Comparison of ENCODE assay signal across 1 cellular context in the genomic region with DNA sequence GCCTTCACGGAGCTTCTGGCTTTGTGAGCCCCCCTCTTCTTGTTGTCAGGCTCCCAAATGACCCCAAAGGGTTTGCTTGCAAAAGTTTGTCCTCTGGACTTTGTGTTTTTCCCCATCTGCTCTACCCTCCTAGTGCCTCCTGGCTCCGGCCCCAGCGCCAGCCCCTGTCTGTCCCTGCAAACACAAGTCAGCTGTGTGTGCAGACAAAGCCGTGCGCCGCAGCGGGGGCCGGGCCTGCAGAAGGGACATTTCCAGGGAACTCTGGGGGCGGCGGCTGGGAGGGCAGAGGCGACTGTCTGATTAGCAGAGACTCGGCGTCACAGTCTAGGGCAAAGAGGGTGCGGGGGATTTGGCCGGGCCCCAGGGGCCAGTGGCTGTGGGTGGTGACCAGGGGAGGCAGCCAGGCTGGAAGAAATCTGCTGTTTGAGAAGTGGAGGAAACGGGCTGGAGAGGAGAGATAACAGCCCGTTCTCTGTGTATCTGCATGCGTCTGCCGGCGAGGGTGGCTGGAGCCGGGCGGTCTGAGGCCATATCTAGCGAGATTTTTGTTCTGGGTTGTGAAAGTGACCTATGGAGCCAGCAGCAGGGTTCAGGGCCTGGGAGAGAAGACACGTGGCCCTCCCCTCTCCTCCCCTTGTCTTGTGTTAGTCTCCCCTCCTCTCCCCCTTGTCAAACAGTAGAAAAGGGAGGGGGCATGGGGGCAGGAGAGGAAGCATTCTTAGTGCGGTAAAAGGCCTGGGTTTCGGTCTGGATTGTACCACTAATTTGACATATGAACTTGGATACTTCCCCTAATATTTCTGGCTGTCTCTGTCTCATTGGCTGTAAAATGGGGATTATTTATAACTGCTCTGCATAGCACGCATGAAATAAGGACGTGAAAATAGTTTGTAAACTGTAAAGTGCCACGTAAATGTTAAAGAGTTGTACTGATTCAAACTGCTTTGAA.
TF ChIP-seq lines count a peak whose summit lies in the region.

No MANE protein-coding gene starts in this region.

TF ChIP-seq in HepG2, 621 proteins besides CTCF, POLR2A, EP300 and RAD21 (continued from another document and continues in another):
- TF ChIP-seq ZGPAT (CRISPR knock-in tag; IDR thresholded peaks at IDR 0.05) (peak; percentile 74), GRHL1 (CRISPR knock-in tag; conservative IDR thresholded peaks at IDR 0.05) (no peak), ATF7 (IDR thresholded peaks at IDR 0.05) (no peak), ATF7 (CRISPR knock-in tag; IDR thresholded peaks at IDR 0.05) (no peak; the same call in 1 of the 2 replicates), NFATC3 (CRISPR knock-in tag; IDR thresholded peaks at IDR 0.05) (0 out of 2 replicates have a peak, but pooled peaks have one; percentile 69), ZNF607 (CRISPR knock-in tag; IDR thresholded peaks at IDR 0.05; ENCODE audit: borderline replicate concordance) (no peak), CHD4 (IDR thresholded peaks at IDR 0.05; ENCODE audit: borderline replicate concordance, low read length) (peak; percentile 59), KLF9 (CRISPR knock-in tag; IDR thresholded peaks at IDR 0.05; ENCODE audit: low read depth) (0 out of 2 replicates have a peak, but pooled peaks have one; percentile 62), ZNF746 (CRISPR knock-in tag; IDR thresholded peaks at IDR 0.05) (peak; percentile 48), HNF1A (IDR thresholded peaks at IDR 0.05; ENCODE audit: low read depth) (no peak; the same call in none of the 2 replicates), HNF1A (CRISPR knock-in tag; IDR thresholded peaks at IDR 0.05; ENCODE audit: borderline replicate concordance) (peak; percentile 55; the same call in 1 of the 2 replicates), PLSCR1 (CRISPR knock-in tag; IDR thresholded peaks at IDR 0.05; ENCODE audit: borderline replicate concordance) (no peak), KMT2B (CRISPR knock-in tag; IDR thresholded peaks at IDR 0.05) (peak; percentile 28; the same call in 1 of the 2 replicates), ZNF7 (CRISPR knock-in tag; IDR thresholded peaks at IDR 0.05) (peak; percentile 100), SAP130 (CRISPR knock-in tag; IDR thresholded peaks at IDR 0.05; ENCODE audit: low read depth) (peak; percentile 84), HNRNPL (IDR thresholded peaks at IDR 0.05; ENCODE audit: low read depth, low read length) (peak; percentile 78), GFI1 (CRISPR knock-in tag; IDR thresholded peaks at IDR 0.05; ENCODE audit: borderline replicate concordance) (0 out of 2 replicates have a peak, but pooled peaks have one; percentile 12), TOPORS (CRISPR knock-in tag; IDR thresholded peaks at IDR 0.05) (peak; percentile 81), ZFP91 (CRISPR knock-in tag; IDR thresholded peaks at IDR 0.05; ENCODE audit: borderline replicate concordance) (peak; percentile 74; the same call in 1 of the 2 replicates), ZSCAN21 (CRISPR knock-in tag; IDR thresholded peaks at IDR 0.05; ENCODE audit: borderline replicate concordance) (0 out of 2 replicates have a peak, but pooled peaks have one; percentile 27), ARID5B (CRISPR knock-in tag; IDR thresholded peaks at IDR 0.05) (peak; percentile 38), ZNF230 (CRISPR knock-in tag; IDR thresholded peaks at IDR 0.05) (0 out of 2 replicates have a peak, but pooled peaks have one; percentile 23), HOXA5 (CRISPR knock-in tag; IDR thresholded peaks at IDR 0.05) (peak; percentile 53; the same call in 1 of the 2 replicates)
- TF ChIP-seq, protein P1, sequence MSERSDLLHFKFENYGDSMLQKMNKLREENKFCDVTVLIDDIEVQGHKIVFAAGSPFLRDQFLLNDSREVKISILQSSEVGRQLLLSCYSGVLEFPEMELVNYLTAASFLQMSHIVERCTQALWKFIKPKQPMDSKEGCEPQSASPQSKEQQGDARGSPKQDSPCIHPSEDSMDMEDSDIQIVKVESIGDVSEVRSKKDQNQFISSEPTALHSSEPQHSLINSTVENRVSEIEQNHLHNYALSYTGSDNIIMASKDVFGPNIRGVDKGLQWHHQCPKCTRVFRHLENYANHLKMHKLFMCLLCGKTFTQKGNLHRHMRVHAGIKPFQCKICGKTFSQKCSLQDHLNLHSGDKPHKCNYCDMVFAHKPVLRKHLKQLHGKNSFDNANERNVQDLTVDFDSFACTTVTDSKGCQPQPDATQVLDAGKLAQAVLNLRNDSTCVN (CRISPR knock-in tag; IDR thresholded peaks at IDR 0.05; ENCODE audit: borderline replicate concordance): no peak
- TF ChIP-seq, protein P2, sequence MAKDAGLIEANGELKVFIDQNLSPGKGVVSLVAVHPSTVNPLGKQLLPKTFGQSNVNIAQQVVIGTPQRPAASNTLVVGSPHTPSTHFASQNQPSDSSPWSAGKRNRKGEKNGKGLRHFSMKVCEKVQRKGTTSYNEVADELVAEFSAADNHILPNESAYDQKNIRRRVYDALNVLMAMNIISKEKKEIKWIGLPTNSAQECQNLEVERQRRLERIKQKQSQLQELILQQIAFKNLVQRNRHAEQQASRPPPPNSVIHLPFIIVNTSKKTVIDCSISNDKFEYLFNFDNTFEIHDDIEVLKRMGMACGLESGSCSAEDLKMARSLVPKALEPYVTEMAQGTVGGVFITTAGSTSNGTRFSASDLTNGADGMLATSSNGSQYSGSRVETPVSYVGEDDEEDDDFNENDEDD (CRISPR knock-in tag; IDR thresholded peaks at IDR 0.05; ENCODE audit: borderline replicate concordance): 0 out of 2 replicates have a peak, but pooled peaks have one; percentile 23
- TF ChIP-seq, protein P3, sequence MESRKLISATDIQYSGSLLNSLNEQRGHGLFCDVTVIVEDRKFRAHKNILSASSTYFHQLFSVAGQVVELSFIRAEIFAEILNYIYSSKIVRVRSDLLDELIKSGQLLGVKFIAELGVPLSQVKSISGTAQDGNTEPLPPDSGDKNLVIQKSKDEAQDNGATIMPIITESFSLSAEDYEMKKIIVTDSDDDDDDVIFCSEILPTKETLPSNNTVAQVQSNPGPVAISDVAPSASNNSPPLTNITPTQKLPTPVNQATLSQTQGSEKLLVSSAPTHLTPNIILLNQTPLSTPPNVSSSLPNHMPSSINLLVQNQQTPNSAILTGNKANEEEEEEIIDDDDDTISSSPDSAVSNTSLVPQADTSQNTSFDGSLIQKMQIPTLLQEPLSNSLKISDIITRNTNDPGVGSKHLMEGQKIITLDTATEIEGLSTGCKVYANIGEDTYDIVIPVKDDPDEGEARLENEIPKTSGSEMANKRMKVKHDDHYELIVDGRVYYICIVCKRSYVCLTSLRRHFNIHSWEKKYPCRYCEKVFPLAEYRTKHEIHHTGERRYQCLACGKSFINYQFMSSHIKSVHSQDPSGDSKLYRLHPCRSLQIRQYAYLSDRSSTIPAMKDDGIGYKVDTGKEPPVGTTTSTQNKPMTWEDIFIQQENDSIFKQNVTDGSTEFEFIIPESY (CRISPR knock-in tag; IDR thresholded peaks at IDR 0.05): no peak; the same call in 1 of the 2 replicates
